Comparison of ENCODE assay signal across 8 cellular contexts in genomic region chr10:72309290-72310240, GRCh38. TPM values are rescaled to one million over a fixed set of nuclear protein-coding genes. Genes with fewer than 3 reads are reported as not detected.
DNase-seq lines count a peak whose midpoint lies in the region; ATAC-seq and TF ChIP-seq lines count a peak whose summit lies in the region.

No MANE protein-coding gene starts in this region.

- DNase-seq in PC-3 (no peak), neural crest cell (ENCODE audit: low read depth, low spot score) (no peak), HuH-7 (ENCODE audit: low spot score) (no peak), UCSD-AML1 (lab: John Stamatoyannopoulos, UW; ENCODE audit: unreplicated experiment) (no peak), activated gamma-delta T cell treated with Interleukin-2 at 50 U/mL for 16 hours (no peak)

- no peaks in the 10 kb centered on the region for H3K9me3 Mint-ChIP-seq in neural crest cell

- intact Hi-C loops in PC-3 (cut with micrococcal nuclease): no loop called here

- no TSS peak for BruUV-seq in PC-3 (replicated peaks; lab: Mats Ljungman, UMichigan)

- no peaks in the 10 kb centered on the region for H3K79me2 ChIP-seq in PC-3 (ENCODE audit: low read length)

- peak overlapping the region; percentile 5 for H3K27ac Mint-ChIP-seq in neural crest cell (ENCODE audit: unreplicated experiment)

- ATAC-seq in PC-3: no peak; the same call in 1 of the 2 replicates
- ATAC-seq in esophagus mucosa: peak; percentile 27
- ATAC-seq in GM19351 (IDR thresholded peaks at IDR 0.05; ENCODE audit: unreplicated experiment): no peak

- CTCF ChIA-PET in PC-3 (lab: Charles Lee): interaction anchor here (0.6 kb wide), 1 partner anchor 175 kb away, joined by 4 read pairs; no protein-coding TSS in a partner anchor

- no peak overlapping the region for H3K4me3 ChIP-seq in BLaER1 treated with 17β-estradiol and CSF1 and Interleukin-3, amounts not matched to agents 10 nM and 100 nM
- H3K4me3 ChIP-seq in PC-3 (ENCODE audit: low read length): no peak overlapping the region

- no peaks in the 10 kb centered on the region for H3K27me3 ChIP-seq in BLaER1 treated with 17β-estradiol and CSF1 and Interleukin-3, amounts not matched to agents 10 nM and 100 nM
- no peaks in the 10 kb centered on the region for H3K27me3 ChIP-seq in PC-3 (ENCODE audit: low read length)

- H3K4me3 Mint-ChIP-seq in neural crest cell: no peak overlapping the region

- no peaks in the 10 kb centered on the region for H3F3A ChIP-seq in PC-3 (ENCODE audit: low read length, unreplicated experiment)

- H3K36me3 ChIP-seq in BLaER1 treated with 17β-estradiol and CSF1 and Interleukin-3, amounts not matched to agents 10 nM and 100 nM: no peaks in the 10 kb centered on the region
- no peaks in the 10 kb centered on the region for H3K36me3 ChIP-seq in PC-3 (ENCODE audit: low read depth, low read length)

- POLR2A ChIA-PET in PC-3 (lab: Charles Lee; ENCODE audit: unreplicated experiment): no interaction called here

- no peak for TF ChIP-seq CTCF in PC-3 (conservative IDR thresholded peaks at IDR 0.05; ENCODE audit: low read depth, low read length)
- no peak for TF ChIP-seq CTCF in neural crest cell (conservative IDR thresholded peaks at IDR 0.05)

- peak overlapping the region; percentile 66 to 91 (median 76) for H3K4me2 ChIP-seq in BLaER1 treated with 17β-estradiol and CSF1 and Interleukin-3, amounts not matched to agents 10 nM and 100 nM
- peak overlapping the region; percentile 61 for H3K4me2 ChIP-seq in PC-3 (ENCODE audit: low read length)

- H3K9me2 ChIP-seq in PC-3 (replicated peaks; ENCODE audit: low read length): no peaks in the 10 kb centered on the region

- peaks cover 73 to 99% (median 86%) of the 10 kb centered on the region in 10 experiments for H3K4me1 ChIP-seq in BLaER1 treated with 17β-estradiol and CSF1 and Interleukin-3, amounts not matched to agents 10 nM and 100 nM
- peaks cover 31% of the 10 kb centered on the region for H3K4me1 ChIP-seq in PC-3 (ENCODE audit: insufficient read depth, low read length)

- H3K36me3 Mint-ChIP-seq in neural crest cell (ENCODE audit: low read depth): no peaks in the 10 kb centered on the region

- H3K9ac ChIP-seq in BLaER1 treated with 17β-estradiol and CSF1 and Interleukin-3, amounts not matched to agents 10 nM and 100 nM: peak overlapping the region in 10 of 11 experiments; percentile 21 to 75 (median 49); a peak in 17 of 22 replicates
- no peak overlapping the region; the same call in 1 of the 2 replicates for H3K9ac ChIP-seq in PC-3 (ENCODE audit: low read length)

- H3K27ac ChIP-seq in BLaER1 treated with 17β-estradiol and CSF1 and Interleukin-3, amounts not matched to agents 10 nM and 100 nM: peak overlapping the region; percentile 29 to 89 (median 74); a peak in 21 of 22 replicates
- peak overlapping the region; percentile 67 for H3K27ac ChIP-seq in PC-3 (ENCODE audit: low read length)

- no peaks in the 10 kb centered on the region for H3K9me3 ChIP-seq in BLaER1 treated with 17β-estradiol and CSF1 and Interleukin-3, amounts not matched to agents 10 nM and 100 nM (replicated peaks in 1 of 11)
- no peaks in the 10 kb centered on the region for H3K9me3 ChIP-seq in PC-3 (ENCODE audit: low read length)

- peaks cover 9% of the 10 kb centered on the region for H3K4me1 Mint-ChIP-seq in neural crest cell

- no peaks in the 10 kb centered on the region for H4K20me1 ChIP-seq in BLaER1 treated with 17β-estradiol and CSF1 and Interleukin-3, amounts not matched to agents 10 nM and 100 nM
- H4K20me1 ChIP-seq in PC-3 (ENCODE audit: low read length): no peaks in the 10 kb centered on the region

- H3K27me3 Mint-ChIP-seq in neural crest cell (ENCODE audit: low read depth): no peaks in the 10 kb centered on the region

- peak overlapping the region; percentile 81 for H2AFZ ChIP-seq in PC-3 (ENCODE audit: low read length)

RNA-seq across cellular contexts. Expression of gene DDIT4, which starts 35.8 kb away (rescaled TPM):
- total RNA-seq in PC-3 (2014; rRNA removed) (68.9 and 94.2 TPM in 2 replicates), esophagus mucosa (417 TPM), neural crest cell (68.6 and 80.1 TPM in 2 replicates)

RNA-seq across cellular contexts. Expression of gene DNAJB12, which starts 45.2 kb away (rescaled TPM):
- total RNA-seq in PC-3 (2014; rRNA removed) (25.7 and 30.9 TPM in 2 replicates), esophagus mucosa (21.6 TPM), neural crest cell (32.4 and 36.5 TPM in 2 replicates)
